Comparison of ENCODE assay signal across 19 cellular contexts in genomic region chr15:70845616-70846360, GRCh38. TPM values are rescaled to one million over a fixed set of nuclear protein-coding genes. Genes with fewer than 3 reads are reported as not detected.
DNase-seq lines count a peak whose midpoint lies in the region; ATAC-seq, FAIRE-seq and TF ChIP-seq lines count a peak whose summit lies in the region.
"Had no signal": no experiment of that assay in that cellular context is flagged by ENCODE, and none has a peak within 500 bp of the region (broad histone marks: within the 10 kb centered on the region; RNA-seq: fewer than 3 reads in every experiment).

No MANE protein-coding gene starts in this region.

- H3K27me3 Mint-ChIP-seq in T-cell: peaks cover 36 to 38% of the 10 kb centered on the region in 2 donors

- H3K36me3 Mint-ChIP-seq in T-cell: no peaks in the 10 kb centered on the region
- H3K36me3 Mint-ChIP-seq: CD4-positive, alpha-beta memory T cell had no signal

- POLR2A ChIA-PET in A549 (lab: Yijun Ruan, JAX) (no interaction called here), T-cell (lab: Charles Lee) (no interaction called here)

- no peak overlapping the region for H3K4me3 ChIP-seq in A549
- H3K4me3 ChIP-seq in esophagus muscularis mucosa: no peak overlapping the region

- 94% methylated on average over 6 of the region's 6 CpGs for WGBS in A549 (ENCODE audit: missing lambda C conversion rate)
- 98% methylated on average over 6 of the region's 6 CpGs for WGBS in esophagus muscularis mucosa

- CTCF ChIA-PET in A549 (lab: Yijun Ruan, JAX) (interaction anchor here (0.6 to 15.0 kb wide), 10 partner anchors 8 to 166 kb away, joined by 3 to 148 read pairs (median 8); partner anchors contain the start of gene LARP6), T-cell (lab: Charles Lee) (interaction anchor here in 1 of 2 donors (0.5 kb wide), 1 partner anchor 938 kb away, joined by 6 read pairs; no protein-coding TSS in a partner anchor)

- no peak for ATAC-seq in A549
- ATAC-seq in T-cell (replicated peaks in 1 of 4): no peak

- no peaks in the 10 kb centered on the region for H3K4me1 ChIP-seq in A549
- H3K4me1 ChIP-seq in esophagus muscularis mucosa: no peaks in the 10 kb centered on the region
- H3K4me1 ChIP-seq: Caco-2 had no signal

- DNase-seq in A549 (ENCODE audit: low read depth in 1 of 2, low spot score in 1 of 2): no peak
- DNase-seq in HTR-8/SVneo (ENCODE audit: insufficient read length, low spot score): no peak
- peak in 12 of 61 donors; percentile 15 to 82 (median 32) for DNase-seq in caudate nucleus (lab: John Stamatoyannopoulos, UW)
- DNase-seq in esophagus muscularis mucosa (ENCODE audit: extremely low spot score): peak; percentile 72
- DNase-seq in SHP77 treated with DMSO at 0.1 percent for 48 hours (lab: John Stamatoyannopoulos, UW): no peak
- no peak for DNase-seq in NCI-H1694 treated with DMSO at 0.1 percent for 48 hours (lab: John Stamatoyannopoulos, UW)
- no peak for DNase-seq in germinal center (ENCODE audit: low spot score)
- DNase-seq in T-cell: no peak
- DNase-seq: 8988T; C1 segment of cervical spinal cord; Caco-2; CD4-positive, alpha-beta memory T cell; DMS153; DND-41; GOT3; HCEC 1CT had no signal

- no peak overlapping the region for H3K27ac Mint-ChIP-seq in T-cell
- H3K27ac Mint-ChIP-seq: CD4-positive, alpha-beta memory T cell had no signal

- H3K9me3 ChIP-seq in A549 (no peaks in the 10 kb centered on the region), esophagus muscularis mucosa (no peaks in the 10 kb centered on the region)
- H3K9me3 ChIP-seq: Caco-2 had no signal

- TF ChIP-seq CTCF in A549 (IDR thresholded peaks at IDR 0.05) (no peak), esophagus muscularis mucosa (IDR thresholded peaks at IDR 0.05) (no peak)

- intact Hi-C loops in esophagus muscularis mucosa (cut with DNase I): no loop called here

- H3K36me3 ChIP-seq in esophagus muscularis mucosa: peaks cover 0 to 3% (median 0%) of the 10 kb centered on the region in 4 donors

- FAIRE-seq in A549 (lab: Jason Lieb, UNC) (peak; percentile 88), HTR-8/SVneo (lab: Jason Lieb, UNC) (peak; percentile 26)
- FAIRE-seq: G401.6, GM12892, H54 had no signal

- H3K4me1 Mint-ChIP-seq in T-cell: no peaks in the 10 kb centered on the region
- H3K4me1 Mint-ChIP-seq: CD4-positive, alpha-beta memory T cell had no signal

- no peak for TF ChIP-seq RAD21 in A549 (conservative IDR thresholded peaks at IDR 0.05 in 1 of 2, IDR thresholded peaks at IDR 0.05 in 1 of 2)

- no peak overlapping the region for H3K4me2 ChIP-seq in A549

- no peak for TF ChIP-seq EP300 in A549 (IDR thresholded peaks at IDR 0.05)
- no peak for TF ChIP-seq EP300 in esophagus muscularis mucosa (IDR thresholded peaks at IDR 0.05)

- no peak overlapping the region for H3K27ac ChIP-seq in A549
- peak overlapping the region; percentile 85 for H3K27ac ChIP-seq in caudate nucleus (ENCODE audit: low read depth, low read length)
- no peak overlapping the region for H3K27ac ChIP-seq in esophagus muscularis mucosa (replicated peaks in 1 of 4)

- no peaks in the 10 kb centered on the region for H3K9me3 Mint-ChIP-seq in T-cell
- H3K9me3 Mint-ChIP-seq: CD4-positive, alpha-beta memory T cell had no signal

- no peak overlapping the region for H3K4me3 Mint-ChIP-seq in T-cell
- H3K4me3 Mint-ChIP-seq: CD4-positive, alpha-beta memory T cell had no signal

- no peaks in the 10 kb centered on the region for H3K27me3 ChIP-seq in esophagus muscularis mucosa

- TF ChIP-seq POLR2A in A549 (IDR thresholded peaks at IDR 0.05; ENCODE audit: low read length) (no peak), esophagus muscularis mucosa (IDR thresholded peaks at IDR 0.05; ENCODE audit: low read depth) (no peak)

TF ChIP-seq in A549, 52 proteins besides CTCF, POLR2A, EP300 and RAD21:
- TF ChIP-seq HOXB13 (CRISPR knock-in tag; IDR thresholded peaks at IDR 0.05; ENCODE audit: low read depth) (no peak), BCL3 (IDR thresholded peaks at IDR 0.05) (no peak), HEYL (CRISPR knock-in tag; IDR thresholded peaks at IDR 0.05) (no peak)

RNA-seq across cellular contexts. Expression of gene LARP6, which starts 8.2 kb away (rescaled TPM):
- polyA plus RNA-seq in A549 (2011; rRNA removed): 120 and 158 TPM in 2 replicates
- 81.8 and 94.9 TPM in 2 replicates for polyA plus RNA-seq in A549 (2012; cell fraction: cytosol; rRNA removed)
- polyA plus RNA-seq in A549 (2012; cell fraction: nucleus; rRNA removed): 31.4 and 55.5 TPM in 2 replicates
- 47.3 to 64.3 TPM (median 57.2 TPM) in 3 replicates for polyA plus RNA-seq in A549 (2017; fragmentation: RNase III; extraction: RNeasy Plus Mini Kit Qiagen cat#74134 plus additional on column Dnase treatment)
- polyA minus RNA-seq in A549 (2011; rRNA and poly(A)+ RNA removed): 72.1 and 73.2 TPM in 2 replicates
- 10 to 100 TPM; 21.2 to 36.3 (median 32.7) TPM for total RNA-seq in esophagus muscularis mucosa
- total RNA-seq in T-cell: under 1 TPM in 2 of 5 donors, not detected in 3; 0.41 to 0.49 TPM
- total RNA-seq: CD4-positive, alpha-beta memory T cell had no signal
- polyA plus RNA-seq: CD4-positive, alpha-beta memory T cell had no signal

RNA-seq across cellular contexts. Expression of gene THAP10, which starts 46.4 kb away (rescaled TPM):
- polyA plus RNA-seq in A549 (2011; rRNA removed) (7.7 and 9.4 TPM in 2 replicates), A549 (2017; fragmentation: RNase III; extraction: RNeasy Plus Mini Kit Qiagen cat#74134 plus additional on column Dnase treatment) (5.4 to 6.8 TPM (median 6.1 TPM) in 3 replicates)
- 3.3 and 4.5 TPM in 2 replicates for polyA plus RNA-seq in A549 (2012; cell fraction: cytosol; rRNA removed)
- 2.7 and 3.2 TPM in 2 replicates for polyA plus RNA-seq in A549 (2012; cell fraction: nucleus; rRNA removed)
- 1.4 and 1.6 TPM in 2 replicates for polyA minus RNA-seq in A549 (2011; rRNA and poly(A)+ RNA removed)
- total RNA-seq in esophagus muscularis mucosa (1 to 10 TPM; 1.3 to 3.4 (median 2.5) TPM), T-cell (under 1 TPM in 2 of 5 donors, not detected in 3; 0.33 TPM)

RNA-seq across cellular contexts. Expression of gene LRRC49, which starts 46.8 kb away (rescaled TPM):
- polyA plus RNA-seq in A549 (2011; rRNA removed) (12.2 and 14.3 TPM in 2 replicates), A549 (2017; fragmentation: RNase III; extraction: RNeasy Plus Mini Kit Qiagen cat#74134 plus additional on column Dnase treatment) (10.0 to 11.4 TPM (median 11.1 TPM) in 3 replicates)
- 3.1 and 3.9 TPM in 2 replicates for polyA plus RNA-seq in A549 (2012; cell fraction: cytosol; rRNA removed)
- polyA plus RNA-seq in A549 (2012; cell fraction: nucleus; rRNA removed): 1.8 and 2.9 TPM in 2 replicates
- polyA minus RNA-seq in A549 (2011; rRNA and poly(A)+ RNA removed): 9.1 and 10.6 TPM in 2 replicates
- total RNA-seq in esophagus muscularis mucosa (10 to 100 TPM in 1 of 4 donors, 1 to 10 TPM in 3; 3.3 to 10.4 (median 7.0) TPM), T-cell (under 1 TPM in 4 of 5 donors, not detected in 1; 0.16 to 0.77 (median 0.51) TPM)

Comparison
In these comparisons a context has a peak if more than half of its experiments do, and no peak if none do; other contexts are left out.
1. RNA of gene LARP6, which starts 8.2 kb away (total RNA-seq): 21.2 to 36.3 TPM in esophagus muscularis mucosa; 0.41 to 0.49 TPM in T-cell; every median in the first group is over 10 times any median in the second.